ENCODE assay signal across 1 cellular context in the genomic region with DNA sequence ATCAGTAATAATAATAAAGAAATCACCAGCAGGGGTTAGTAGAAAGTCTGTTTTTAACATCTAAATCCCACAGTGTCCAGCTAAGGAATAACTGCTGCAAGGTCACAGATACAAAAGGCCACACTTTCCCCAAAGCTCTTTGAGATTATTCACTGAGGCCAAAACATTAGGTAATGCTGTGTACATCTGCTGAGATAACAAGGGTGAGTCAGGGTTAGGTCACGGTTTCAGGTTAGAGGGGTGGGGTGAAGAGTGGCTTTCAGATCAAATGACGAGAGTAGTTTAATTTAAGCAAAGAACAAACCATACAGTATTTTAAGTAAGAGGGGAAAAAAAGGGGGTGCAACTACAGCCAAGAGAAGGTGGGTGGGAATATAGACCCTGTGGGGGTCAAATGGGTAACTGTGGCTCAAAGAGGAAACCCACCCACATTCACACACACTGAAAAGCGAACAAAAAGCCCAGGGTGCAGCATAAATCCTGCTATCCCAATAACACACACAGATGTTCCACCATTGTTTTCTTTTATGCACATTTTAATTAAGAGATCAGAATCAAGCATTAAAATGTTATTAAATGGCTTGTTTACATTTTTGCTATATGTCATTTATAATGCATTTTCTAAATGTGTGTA.
TF ChIP-seq lines count a peak whose summit lies in the region.

No MANE protein-coding gene starts in this region.

TF ChIP-seq in K562, 482 proteins besides CTCF, POLR2A, EP300 and RAD21:
- TF ChIP-seq, protein P1, sequence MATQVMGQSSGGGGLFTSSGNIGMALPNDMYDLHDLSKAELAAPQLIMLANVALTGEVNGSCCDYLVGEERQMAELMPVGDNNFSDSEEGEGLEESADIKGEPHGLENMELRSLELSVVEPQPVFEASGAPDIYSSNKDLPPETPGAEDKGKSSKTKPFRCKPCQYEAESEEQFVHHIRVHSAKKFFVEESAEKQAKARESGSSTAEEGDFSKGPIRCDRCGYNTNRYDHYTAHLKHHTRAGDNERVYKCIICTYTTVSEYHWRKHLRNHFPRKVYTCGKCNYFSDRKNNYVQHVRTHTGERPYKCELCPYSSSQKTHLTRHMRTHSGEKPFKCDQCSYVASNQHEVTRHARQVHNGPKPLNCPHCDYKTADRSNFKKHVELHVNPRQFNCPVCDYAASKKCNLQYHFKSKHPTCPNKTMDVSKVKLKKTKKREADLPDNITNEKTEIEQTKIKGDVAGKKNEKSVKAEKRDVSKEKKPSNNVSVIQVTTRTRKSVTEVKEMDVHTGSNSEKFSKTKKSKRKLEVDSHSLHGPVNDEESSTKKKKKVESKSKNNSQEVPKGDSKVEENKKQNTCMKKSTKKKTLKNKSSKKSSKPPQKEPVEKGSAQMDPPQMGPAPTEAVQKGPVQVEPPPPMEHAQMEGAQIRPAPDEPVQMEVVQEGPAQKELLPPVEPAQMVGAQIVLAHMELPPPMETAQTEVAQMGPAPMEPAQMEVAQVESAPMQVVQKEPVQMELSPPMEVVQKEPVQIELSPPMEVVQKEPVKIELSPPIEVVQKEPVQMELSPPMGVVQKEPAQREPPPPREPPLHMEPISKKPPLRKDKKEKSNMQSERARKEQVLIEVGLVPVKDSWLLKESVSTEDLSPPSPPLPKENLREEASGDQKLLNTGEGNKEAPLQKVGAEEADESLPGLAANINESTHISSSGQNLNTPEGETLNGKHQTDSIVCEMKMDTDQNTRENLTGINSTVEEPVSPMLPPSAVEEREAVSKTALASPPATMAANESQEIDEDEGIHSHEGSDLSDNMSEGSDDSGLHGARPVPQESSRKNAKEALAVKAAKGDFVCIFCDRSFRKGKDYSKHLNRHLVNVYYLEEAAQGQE (CRISPR knock-in tag; IDR thresholded peaks at IDR 0.05; ENCODE audit: low read depth) = no peak
- no peak for TF ChIP-seq PHB (CRISPR knock-in tag; IDR thresholded peaks at IDR 0.05)
- TF ChIP-seq BCL6 (CRISPR knock-in tag; IDR thresholded peaks at IDR 0.05) = no peak
- TF ChIP-seq ETV5 (CRISPR knock-in tag; IDR thresholded peaks at IDR 0.05; ENCODE audit: low read depth) = no peak
- TF ChIP-seq, protein P2, sequence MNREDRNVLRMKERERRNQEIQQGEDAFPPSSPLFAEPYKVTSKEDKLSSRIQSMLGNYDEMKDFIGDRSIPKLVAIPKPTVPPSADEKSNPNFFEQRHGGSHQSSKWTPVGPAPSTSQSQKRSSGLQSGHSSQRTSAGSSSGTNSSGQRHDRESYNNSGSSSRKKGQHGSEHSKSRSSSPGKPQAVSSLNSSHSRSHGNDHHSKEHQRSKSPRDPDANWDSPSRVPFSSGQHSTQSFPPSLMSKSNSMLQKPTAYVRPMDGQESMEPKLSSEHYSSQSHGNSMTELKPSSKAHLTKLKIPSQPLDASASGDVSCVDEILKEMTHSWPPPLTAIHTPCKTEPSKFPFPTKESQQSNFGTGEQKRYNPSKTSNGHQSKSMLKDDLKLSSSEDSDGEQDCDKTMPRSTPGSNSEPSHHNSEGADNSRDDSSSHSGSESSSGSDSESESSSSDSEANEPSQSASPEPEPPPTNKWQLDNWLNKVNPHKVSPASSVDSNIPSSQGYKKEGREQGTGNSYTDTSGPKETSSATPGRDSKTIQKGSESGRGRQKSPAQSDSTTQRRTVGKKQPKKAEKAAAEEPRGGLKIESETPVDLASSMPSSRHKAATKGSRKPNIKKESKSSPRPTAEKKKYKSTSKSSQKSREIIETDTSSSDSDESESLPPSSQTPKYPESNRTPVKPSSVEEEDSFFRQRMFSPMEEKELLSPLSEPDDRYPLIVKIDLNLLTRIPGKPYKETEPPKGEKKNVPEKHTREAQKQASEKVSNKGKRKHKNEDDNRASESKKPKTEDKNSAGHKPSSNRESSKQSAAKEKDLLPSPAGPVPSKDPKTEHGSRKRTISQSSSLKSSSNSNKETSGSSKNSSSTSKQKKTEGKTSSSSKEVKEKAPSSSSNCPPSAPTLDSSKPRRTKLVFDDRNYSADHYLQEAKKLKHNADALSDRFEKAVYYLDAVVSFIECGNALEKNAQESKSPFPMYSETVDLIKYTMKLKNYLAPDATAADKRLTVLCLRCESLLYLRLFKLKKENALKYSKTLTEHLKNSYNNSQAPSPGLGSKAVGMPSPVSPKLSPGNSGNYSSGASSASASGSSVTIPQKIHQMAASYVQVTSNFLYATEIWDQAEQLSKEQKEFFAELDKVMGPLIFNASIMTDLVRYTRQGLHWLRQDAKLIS (CRISPR knock-in tag; IDR thresholded peaks at IDR 0.05) = no peak
- TF ChIP-seq, protein P3, sequence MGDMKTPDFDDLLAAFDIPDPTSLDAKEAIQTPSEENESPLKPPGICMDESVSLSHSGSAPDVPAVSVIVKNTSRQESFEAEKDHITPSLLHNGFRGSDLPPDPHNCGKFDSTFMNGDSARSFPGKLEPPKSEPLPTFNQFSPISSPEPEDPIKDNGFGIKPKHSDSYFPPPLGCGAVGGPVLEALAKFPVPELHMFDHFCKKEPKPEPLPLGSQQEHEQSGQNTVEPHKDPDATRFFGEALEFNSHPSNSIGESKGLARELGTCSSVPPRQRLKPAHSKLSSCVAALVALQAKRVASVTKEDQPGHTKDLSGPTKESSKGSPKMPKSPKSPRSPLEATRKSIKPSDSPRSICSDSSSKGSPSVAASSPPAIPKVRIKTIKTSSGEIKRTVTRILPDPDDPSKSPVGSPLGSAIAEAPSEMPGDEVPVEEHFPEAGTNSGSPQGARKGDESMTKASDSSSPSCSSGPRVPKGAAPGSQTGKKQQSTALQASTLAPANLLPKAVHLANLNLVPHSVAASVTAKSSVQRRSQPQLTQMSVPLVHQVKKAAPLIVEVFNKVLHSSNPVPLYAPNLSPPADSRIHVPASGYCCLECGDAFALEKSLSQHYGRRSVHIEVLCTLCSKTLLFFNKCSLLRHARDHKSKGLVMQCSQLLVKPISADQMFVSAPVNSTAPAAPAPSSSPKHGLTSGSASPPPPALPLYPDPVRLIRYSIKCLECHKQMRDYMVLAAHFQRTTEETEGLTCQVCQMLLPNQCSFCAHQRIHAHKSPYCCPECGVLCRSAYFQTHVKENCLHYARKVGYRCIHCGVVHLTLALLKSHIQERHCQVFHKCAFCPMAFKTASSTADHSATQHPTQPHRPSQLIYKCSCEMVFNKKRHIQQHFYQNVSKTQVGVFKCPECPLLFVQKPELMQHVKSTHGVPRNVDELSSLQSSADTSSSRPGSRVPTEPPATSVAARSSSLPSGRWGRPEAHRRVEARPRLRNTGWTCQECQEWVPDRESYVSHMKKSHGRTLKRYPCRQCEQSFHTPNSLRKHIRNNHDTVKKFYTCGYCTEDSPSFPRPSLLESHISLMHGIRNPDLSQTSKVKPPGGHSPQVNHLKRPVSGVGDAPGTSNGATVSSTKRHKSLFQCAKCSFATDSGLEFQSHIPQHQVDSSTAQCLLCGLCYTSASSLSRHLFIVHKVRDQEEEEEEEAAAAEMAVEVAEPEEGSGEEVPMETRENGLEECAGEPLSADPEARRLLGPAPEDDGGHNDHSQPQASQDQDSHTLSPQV (IDR thresholded peaks at IDR 0.05) = no peak
- TF ChIP-seq TCF7L2 (IDR thresholded peaks at IDR 0.05; ENCODE audit: low read depth, low read length) = no peak
- TF ChIP-seq, protein P4, sequence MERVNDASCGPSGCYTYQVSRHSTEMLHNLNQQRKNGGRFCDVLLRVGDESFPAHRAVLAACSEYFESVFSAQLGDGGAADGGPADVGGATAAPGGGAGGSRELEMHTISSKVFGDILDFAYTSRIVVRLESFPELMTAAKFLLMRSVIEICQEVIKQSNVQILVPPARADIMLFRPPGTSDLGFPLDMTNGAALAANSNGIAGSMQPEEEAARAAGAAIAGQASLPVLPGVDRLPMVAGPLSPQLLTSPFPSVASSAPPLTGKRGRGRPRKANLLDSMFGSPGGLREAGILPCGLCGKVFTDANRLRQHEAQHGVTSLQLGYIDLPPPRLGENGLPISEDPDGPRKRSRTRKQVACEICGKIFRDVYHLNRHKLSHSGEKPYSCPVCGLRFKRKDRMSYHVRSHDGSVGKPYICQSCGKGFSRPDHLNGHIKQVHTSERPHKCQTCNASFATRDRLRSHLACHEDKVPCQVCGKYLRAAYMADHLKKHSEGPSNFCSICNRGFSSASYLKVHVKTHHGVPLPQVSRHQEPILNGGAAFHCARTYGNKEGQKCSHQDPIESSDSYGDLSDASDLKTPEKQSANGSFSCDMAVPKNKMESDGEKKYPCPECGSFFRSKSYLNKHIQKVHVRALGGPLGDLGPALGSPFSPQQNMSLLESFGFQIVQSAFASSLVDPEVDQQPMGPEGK (CRISPR knock-in tag; IDR thresholded peaks at IDR 0.05; ENCODE audit: borderline replicate concordance) = no peak
- TF ChIP-seq SRSF3 (IDR thresholded peaks at IDR 0.05; ENCODE audit: insufficient read depth, low read length) = no peak
- TF ChIP-seq, protein P5, sequence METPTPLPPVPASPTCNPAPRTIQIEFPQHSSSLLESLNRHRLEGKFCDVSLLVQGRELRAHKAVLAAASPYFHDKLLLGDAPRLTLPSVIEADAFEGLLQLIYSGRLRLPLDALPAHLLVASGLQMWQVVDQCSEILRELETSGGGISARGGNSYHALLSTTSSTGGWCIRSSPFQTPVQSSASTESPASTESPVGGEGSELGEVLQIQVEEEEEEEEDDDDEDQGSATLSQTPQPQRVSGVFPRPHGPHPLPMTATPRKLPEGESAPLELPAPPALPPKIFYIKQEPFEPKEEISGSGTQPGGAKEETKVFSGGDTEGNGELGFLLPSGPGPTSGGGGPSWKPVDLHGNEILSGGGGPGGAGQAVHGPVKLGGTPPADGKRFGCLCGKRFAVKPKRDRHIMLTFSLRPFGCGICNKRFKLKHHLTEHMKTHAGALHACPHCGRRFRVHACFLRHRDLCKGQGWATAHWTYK (CRISPR knock-in tag; IDR thresholded peaks at IDR 0.05) = no peak
- no peak for TF ChIP-seq SRSF7 (optimal IDR thresholded peaks at IDR 0.05; ENCODE audit: low read depth, low read length)
- TF ChIP-seq, protein P6, sequence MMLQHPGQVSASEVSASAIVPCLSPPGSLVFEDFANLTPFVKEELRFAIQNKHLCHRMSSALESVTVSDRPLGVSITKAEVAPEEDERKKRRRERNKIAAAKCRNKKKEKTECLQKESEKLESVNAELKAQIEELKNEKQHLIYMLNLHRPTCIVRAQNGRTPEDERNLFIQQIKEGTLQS (IDR thresholded peaks at IDR 0.05) = peak; percentile 78; the same call in 1 of the 2 replicates
- TF ChIP-seq, protein P6 (CRISPR knock-in tag; conservative IDR thresholded peaks at IDR 0.05) = no peak
- peak; percentile 47; the same call in 1 of the 2 replicates for TF ChIP-seq ATF7 (IDR thresholded peaks at IDR 0.05)
- no peak for TF ChIP-seq CREB1 (IDR thresholded peaks at IDR 0.05)
- no peak for TF ChIP-seq CREB1 (CRISPR knock-in tag; IDR thresholded peaks at IDR 0.05)
- peak; percentile 79 for TF ChIP-seq JUN (IDR thresholded peaks at IDR 0.05; ENCODE audit: borderline replicate concordance, low read depth, low read length)
- TF ChIP-seq JUN (CRISPR knock-in tag; IDR thresholded peaks at IDR 0.05; ENCODE audit: borderline replicate concordance) = no peak
- no peak for TF ChIP-seq PHTF2 (CRISPR knock-in tag; IDR thresholded peaks at IDR 0.05)
- no peak for TF ChIP-seq KDM1A (IDR thresholded peaks at IDR 0.05)
- no peak for TF ChIP-seq ZNF311 (CRISPR knock-in tag; IDR thresholded peaks at IDR 0.05)
- peak; percentile 80; the same call in 1 of the 2 replicates for TF ChIP-seq JUND (IDR thresholded peaks at IDR 0.05; ENCODE audit: borderline replicate concordance, low read depth, low read length)
- TF ChIP-seq JUND (tag; IDR thresholded peaks at IDR 0.05; ENCODE audit: borderline replicate concordance, low read depth, low read length) = peak; percentile 78; the same call in 1 of the 3 replicates
- TF ChIP-seq KDM5B (IDR thresholded peaks at IDR 0.05; ENCODE audit: insufficient replicate concordance, low read depth, low read length) = no peak
- TF ChIP-seq HDAC6 (IDR thresholded peaks at IDR 0.05; ENCODE audit: low read depth, low read length) = no peak
- TF ChIP-seq FOSL1 (tag; conservative IDR thresholded peaks at IDR 0.05) = peak; percentile 80
- TF ChIP-seq POLR2AphosphoS5 (IDR thresholded peaks at IDR 0.05; ENCODE audit: control insufficient read depth, insufficient read depth, low read depth, low read length) = no peak
- TF ChIP-seq RBBP5 (IDR thresholded peaks at IDR 0.05; ENCODE audit: borderline replicate concordance, insufficient read depth, low read length, poor library complexity, severe bottlenecking) = no peak
- TF ChIP-seq, protein P7, sequence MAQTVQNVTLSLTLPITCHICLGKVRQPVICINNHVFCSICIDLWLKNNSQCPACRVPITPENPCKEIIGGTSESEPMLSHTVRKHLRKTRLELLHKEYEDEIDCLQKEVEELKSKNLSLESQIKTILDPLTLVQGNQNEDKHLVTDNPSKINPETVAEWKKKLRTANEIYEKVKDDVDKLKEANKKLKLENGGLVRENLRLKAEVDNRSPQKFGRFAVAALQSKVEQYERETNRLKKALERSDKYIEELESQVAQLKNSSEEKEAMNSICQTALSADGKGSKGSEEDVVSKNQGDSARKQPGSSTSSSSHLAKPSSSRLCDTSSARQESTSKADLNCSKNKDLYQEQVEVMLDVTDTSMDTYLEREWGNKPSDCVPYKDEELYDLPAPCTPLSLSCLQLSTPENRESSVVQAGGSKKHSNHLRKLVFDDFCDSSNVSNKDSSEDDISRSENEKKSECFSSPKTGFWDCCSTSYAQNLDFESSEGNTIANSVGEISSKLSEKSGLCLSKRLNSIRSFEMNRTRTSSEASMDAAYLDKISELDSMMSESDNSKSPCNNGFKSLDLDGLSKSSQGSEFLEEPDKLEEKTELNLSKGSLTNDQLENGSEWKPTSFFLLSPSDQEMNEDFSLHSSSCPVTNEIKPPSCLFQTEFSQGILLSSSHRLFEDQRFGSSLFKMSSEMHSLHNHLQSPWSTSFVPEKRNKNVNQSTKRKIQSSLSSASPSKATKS (CRISPR knock-in tag; IDR thresholded peaks at IDR 0.05) = no peak
- TF ChIP-seq SRF (CRISPR knock-in tag; IDR thresholded peaks at IDR 0.05) = no peak
- peak; percentile 51; the same call in 1 of the 2 replicates for TF ChIP-seq BHLHE40 (IDR thresholded peaks at IDR 0.05; ENCODE audit: low read length)
- TF ChIP-seq ESRRB (CRISPR knock-in tag; IDR thresholded peaks at IDR 0.05; ENCODE audit: borderline replicate concordance) = no peak
- TF ChIP-seq U2AF1 (optimal IDR thresholded peaks at IDR 0.05; ENCODE audit: low read depth, low read length) = no peak
- TF ChIP-seq ZNF217 (CRISPR knock-in tag; IDR thresholded peaks at IDR 0.05) = no peak
- TF ChIP-seq POLR2AphosphoS2 (IDR thresholded peaks at IDR 0.05; ENCODE audit: low read length) = no peak
- TF ChIP-seq SMARCA4 (IDR thresholded peaks at IDR 0.05) = 0 out of 2 replicates have a peak, but pooled peaks have one; percentile 17
TF ChIP-seq in K562: peak in this region for 7.
